Comparison of ENCODE assay signal across 9 cellular contexts in the genomic region with DNA sequence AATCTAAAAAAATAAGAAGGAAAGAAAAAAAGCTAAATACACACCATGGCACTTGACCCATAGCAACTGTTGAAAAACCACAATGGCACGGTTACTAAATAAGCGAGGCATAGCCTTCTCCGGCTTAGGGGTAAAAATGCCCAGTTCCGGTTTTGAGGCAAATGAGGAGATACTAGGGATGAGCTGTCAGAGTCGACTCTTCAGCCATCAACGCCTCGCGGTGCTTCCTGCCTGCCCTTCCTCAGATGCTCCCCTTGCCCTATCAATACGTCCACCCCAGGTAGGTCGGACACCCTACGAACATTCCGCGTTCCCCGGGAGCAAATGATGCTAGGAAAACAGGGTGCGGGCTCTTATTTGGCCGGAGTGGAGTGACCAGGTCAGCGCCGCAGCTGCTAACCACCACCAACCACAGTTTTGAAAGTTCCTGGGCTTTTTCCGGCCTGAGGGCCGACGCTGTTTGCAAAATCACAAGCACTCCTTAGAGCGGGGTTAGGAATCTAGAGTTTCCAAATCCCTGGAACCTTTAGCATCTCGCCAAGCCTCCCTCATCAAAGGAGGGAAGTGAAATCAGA. TPM values are rescaled to one million over a fixed set of nuclear protein-coding genes. Genes with fewer than 3 reads are reported as not detected.
A peak's percentile ranks its signal among the peaks of the same experiment; 100 is the strongest.
DNase-seq lines count a peak whose midpoint lies in the region; ATAC-seq, FAIRE-seq and TF ChIP-seq lines count a peak whose summit lies in the region.
"Had no signal": no experiment of that assay in that cellular context is flagged by ENCODE, and none has a peak within 500 bp of the region (broad histone marks: within the 10 kb centered on the region; RNA-seq: fewer than 3 reads in every experiment).

No MANE protein-coding gene starts in this region.

- CTCF ChIA-PET in PC-3 (lab: Charles Lee) (no interaction called here), GM12878 (lab: Yijun Ruan, JAX) (interaction anchor here (0.6 to 5.9 kb wide), 15 partner anchors 10 to 1000 kb away, joined by 3 to 39 read pairs (median 3); partner anchors contain the start of genes COX6A1 and POP5)

- H3K4me1 ChIP-seq in PC-3 (ENCODE audit: insufficient read depth, low read length) (peaks cover 24% of the 10 kb centered on the region), GM12878 (ENCODE audit: control insufficient read depth, insufficient read depth, low read length) (peaks cover 12% of the 10 kb centered on the region), smooth muscle cell (ENCODE audit: low read depth) (peaks cover 11% of the 10 kb centered on the region)

- H3K9ac ChIP-seq in PC-3 (ENCODE audit: low read length) (peak overlapping the region; percentile 87), GM12878 (ENCODE audit: control insufficient read depth, insufficient read depth, low read length) (peak overlapping the region; percentile 84), smooth muscle cell (ENCODE audit: low read depth) (peak overlapping the region; percentile 95)

- intact Hi-C loops in PC-3 (cut with micrococcal nuclease) = loop anchor here (2.0 kb wide), 2 partner anchors 30 to 60 kb away; partner anchors contain the start of genes COQ5 and COX6A1
- intact Hi-C loops in GM12878 (cut with micrococcal nuclease; ENCODE audit: unreplicated experiment) = loop anchor here (1.0 to 2.0 kb wide), 4 partner anchors 22 to 66 kb away; partner anchors contain the start of genes COX6A1, DYNLL1, GATC and RNF10

- no peaks in the 10 kb centered on the region for H3K27me3 ChIP-seq in PC-3 (ENCODE audit: low read length)
- no peaks in the 10 kb centered on the region for H3K27me3 ChIP-seq in GM12878 (replicated peaks in 1 of 2; ENCODE audit: control insufficient read depth in 2 of 2, insufficient read depth in 2 of 2, low read length in 1 of 2)
- no peaks in the 10 kb centered on the region for H3K27me3 ChIP-seq in smooth muscle cell (ENCODE audit: low read depth)

- TSS peak; percentile 47 for BruUV-seq in PC-3 (replicated peaks; lab: Mats Ljungman, UMichigan)
- TSS peak; percentile 57 for BruUV-seq in GM12878 (replicated peaks; lab: Mats Ljungman, UMichigan)

- H3K27ac ChIP-seq in PC-3 (ENCODE audit: low read length) = peak overlapping the region; percentile 66
- peak overlapping the region; percentile 80 for H3K27ac ChIP-seq in GM12878 (ENCODE audit: control insufficient read depth, insufficient read depth)
- H3K27ac ChIP-seq in smooth muscle cell (ENCODE audit: low read depth) = peak overlapping the region; percentile 95

- H4K20me1 ChIP-seq in PC-3 (ENCODE audit: low read length) = peaks cover 47% of the 10 kb centered on the region
- peaks cover 10% of the 10 kb centered on the region for H4K20me1 ChIP-seq in GM12878 (ENCODE audit: control insufficient read depth, insufficient read depth)
- H4K20me1 ChIP-seq in smooth muscle cell (ENCODE audit: low read depth) = peaks cover 56% of the 10 kb centered on the region

- no peak for TF ChIP-seq RAD21 in GM12878 (IDR thresholded peaks at IDR 0.05; ENCODE audit: insufficient read depth, low read depth, low read length)

- 0 out of 4 replicates have a peak, but pooled peaks of 1 of the 2 experiments have one; percentile 13 for TF ChIP-seq EP300 in GM12878 (IDR thresholded peaks at IDR 0.05; ENCODE audit: borderline replicate concordance in 1 of 2, control insufficient read depth in 1 of 2, low read depth in 2 of 2, low read length in 2 of 2)

- H3K79me2 ChIP-seq in PC-3 (ENCODE audit: low read length) = peaks cover 93% of the 10 kb centered on the region
- H3K79me2 ChIP-seq in GM12878 (ENCODE audit: control insufficient read depth, insufficient read depth, low read length) = peaks cover 49% of the 10 kb centered on the region
- peaks cover 81% of the 10 kb centered on the region for H3K79me2 ChIP-seq in smooth muscle cell (ENCODE audit: low read depth)

- SMC1A ChIA-PET in GM12878 (lab: Charles Lee; ENCODE audit: uncharacterized antibody, unreplicated experiment) = interaction anchor here (0.6 to 2.8 kb wide), 12 partner anchors 10 to 114 kb away, joined by 3 to 10 read pairs (median 3); partner anchors contain the start of gene DYNLL1

- FAIRE-seq in GM12878 (lab: Jason Lieb, UNC) = peak; percentile 71
- FAIRE-seq in GM12892 (lab: Jason Lieb, UNC) = no peak
- FAIRE-seq: TTC549 had no signal

- POLR2A ChIA-PET in PC-3 (lab: Charles Lee; ENCODE audit: unreplicated experiment) (interaction anchor here (0.6 to 1.0 kb wide), 2 partner anchors 28 to 70 kb away, joined by 3 to 4 read pairs; partner anchors contain the start of gene DYNLL1), GM12878 (lab: Charles Lee) (interaction anchor here (0.5 to 1.8 kb wide), 11 partner anchors 11 to 440 kb away, joined by 3 to 8 read pairs (median 3); partner anchors contain the start of genes COQ5, DYNLL1 and SIRT4)

- H3K9me3 ChIP-seq in PC-3 (ENCODE audit: low read length) = no peaks in the 10 kb centered on the region
- H3K9me3 ChIP-seq in GM12878 (replicated peaks; ENCODE audit: control insufficient read depth, insufficient read depth, low read length) = no peaks in the 10 kb centered on the region
- no peaks in the 10 kb centered on the region for H3K9me3 ChIP-seq in smooth muscle cell (replicated peaks; ENCODE audit: low read depth)

- H3K4me2 ChIP-seq in PC-3 (ENCODE audit: low read length) (peak overlapping the region; percentile 95), GM12878 (ENCODE audit: control insufficient read depth, insufficient read depth) (peak overlapping the region; percentile 80), smooth muscle cell (peak overlapping the region; percentile 99)

- H3F3A ChIP-seq in PC-3 (ENCODE audit: low read length, unreplicated experiment) (no peaks in the 10 kb centered on the region), smooth muscle cell (ENCODE audit: low read depth) (no peaks in the 10 kb centered on the region)

- peak overlapping the region; percentile 95 for H3K4me3 ChIP-seq in PC-3 (ENCODE audit: low read length)
- peak overlapping the region; percentile 87 for H3K4me3 ChIP-seq in GM12878
- peak overlapping the region; percentile 99 for H3K4me3 ChIP-seq in smooth muscle cell

- H3K9me2 ChIP-seq in PC-3 (replicated peaks; ENCODE audit: low read length) = no peaks in the 10 kb centered on the region

- H2AFZ ChIP-seq in PC-3 (ENCODE audit: low read length) = 0 out of 2 replicates have a peak overlapping the region, but pooled peaks have one; percentile 1
- H2AFZ ChIP-seq in GM12878 (ENCODE audit: control insufficient read depth, low read depth, low read length) = no peak overlapping the region
- no peak overlapping the region for H2AFZ ChIP-seq in smooth muscle cell (ENCODE audit: low read depth)

- peak; percentile 65 for TF ChIP-seq POLR2A in GM12878 (IDR thresholded peaks at IDR 0.05; ENCODE audit: low read depth, low read length)
- TF ChIP-seq POLR2A in GM12892 (IDR thresholded peaks at IDR 0.05; ENCODE audit: low read depth, low read length) = no peak

- RAD21 ChIA-PET in GM12878 (lab: Charles Lee; ENCODE audit: unreplicated experiment) = interaction anchor here (0.8 to 1.9 kb wide), 3 partner anchors 26 to 70 kb away, joined by 3 to 8 read pairs (median 4); partner anchors contain the start of gene DYNLL1

- TF ChIP-seq CTCF in GM20000 (IDR thresholded peaks at IDR 0.05; ENCODE audit: extremely low read depth, missing control alignments) = no peak
- TF ChIP-seq CTCF in PC-3 (conservative IDR thresholded peaks at IDR 0.05; ENCODE audit: low read depth, low read length) = no peak
- TF ChIP-seq CTCF in GM12878 (IDR thresholded peaks at IDR 0.05 in 2 of 3, conservative IDR thresholded peaks at IDR 0.05 in 1 of 3; ENCODE audit: control insufficient read depth in 2 of 3, extremely low read depth in 1 of 3, insufficient read depth in 1 of 3, low read depth in 3 of 3, low read length in 3 of 3) = no peak
- TF ChIP-seq CTCF in smooth muscle cell (IDR thresholded peaks at IDR 0.05; ENCODE audit: borderline replicate concordance, insufficient read depth, poor library complexity, severe bottlenecking) = no peak

- WGBS in GM12878 (ENCODE audit: insufficient coverage, insufficient replicate concordance, low lambda C conversion rate, missing lambda C conversion rate) = under 1% methylated on average over 23 of the region's 23 CpGs
- WGBS in smooth muscle cell (ENCODE audit: low lambda C conversion rate) = 1% methylated on average over 23 of the region's 23 CpGs

- peak; percentile 80 for DNase-seq in CD1c-positive myeloid dendritic cell (ENCODE audit: extremely low spot score)
- peak; percentile 48 for DNase-seq in GM20000 (ENCODE audit: low spot score)
- peak; percentile 51 for DNase-seq in PC-3
- no peak for DNase-seq in GM12878 (ENCODE audit: low read depth, low spot score)
- peak; percentile 23 for DNase-seq in iPS-NIHi7 (ENCODE audit: extremely low spot score)
- peak; percentile 23 for DNase-seq in smooth muscle cell (lab: John Stamatoyannopoulos, UW; ENCODE audit: unreplicated experiment)
- no peak for DNase-seq in NCI-H524 (lab: John Stamatoyannopoulos, UW)
- no peak for DNase-seq in GM12892 (ENCODE audit: insufficient read length)

- peak; percentile 2 for ATAC-seq in PC-3
- peak; percentile 34 for ATAC-seq in GM12878

- in situ Hi-C loops in GM12878 (cut with MboI) = no loop called here

- H3K36me3 ChIP-seq in PC-3 (ENCODE audit: low read depth, low read length) (peaks cover 31% of the 10 kb centered on the region), GM12878 (ENCODE audit: control insufficient read depth in 2 of 2, insufficient read depth in 2 of 2, low read length in 1 of 2) (peaks cover 7 to 24% of the 10 kb centered on the region in 2 experiments), smooth muscle cell (ENCODE audit: low read depth) (no peaks in the 10 kb centered on the region)

RNA-seq across cellular contexts. Expression of gene SRSF9, which starts 1.2 kb away (rescaled TPM):
- total RNA-seq in PC-3 (2014; rRNA removed) (319 and 382 TPM in 2 replicates), GM12878 (2014; rRNA removed) (141 and 182 TPM in 2 replicates), GM12878 (2014; rRNA removed; fragmentation: Illumina TruSeq; extraction: Trizol) (180 and 190 TPM in 2 replicates), GM12878 (2021) (231 and 241 TPM in 2 replicates), smooth muscle cell (133 and 148 TPM in 2 replicates)
- 119 and 121 TPM in 2 replicates for total RNA-seq in GM12878 (2013; cell fraction: nucleolus; rRNA removed)
- polyA plus RNA-seq in GM12878 (2011; ENCODE audit: low read depth) = 121 TPM
- polyA plus RNA-seq in GM12878 (2011; rRNA removed) (173 and 179 TPM in 2 replicates), GM12878 (2014; fragmentation: Illumina TruSeq; extraction: Trizol) (146 and 153 TPM in 2 replicates), GM12878 (2014; fragmentation: Nextera tagmentation; extraction: Ambion mirVana) (10 to 100 TPM; 56.2 to 96.4 TPM), GM12878 (2014; rRNA removed) (251 and 272 TPM in 2 replicates), GM12878 (2016; fragmentation: Nextera tagmentation; extraction: Ambion mirVana) (100 to 1,000 TPM; 422 to 510 TPM), smooth muscle cell (264 and 289 TPM in 2 replicates)
- 125 and 127 TPM in 2 replicates for polyA plus RNA-seq in GM12878 (2011; cell fraction: cytosol; rRNA removed)
- 131 and 153 TPM in 2 replicates for polyA plus RNA-seq in GM12878 (2011; cell fraction: nucleus; rRNA removed)
- polyA plus RNA-seq in GM12878 (2012) = 138 and 188 TPM in 2 replicates
- 81.3 and 89.2 TPM in 2 replicates for polyA minus RNA-seq in GM12878 (2011; rRNA and poly(A)+ RNA removed)
- 52.2 and 56.4 TPM in 2 replicates for polyA minus RNA-seq in GM12878 (2011; cell fraction: cytosol; rRNA and poly(A)+ RNA removed)
- polyA minus RNA-seq in GM12878 (2011; cell fraction: nucleus; rRNA and poly(A)+ RNA removed) = 48.6 and 67.9 TPM in 2 replicates
- polyA plus RNA-seq in GM12892 (2012; ENCODE audit: missing spikeins) = 167 TPM

RNA-seq across cellular contexts. Expression of gene GATC, which starts 22.1 kb away (rescaled TPM):
- total RNA-seq in PC-3 (2014; rRNA removed) = 33.8 and 43.2 TPM in 2 replicates
- 21.0 and 21.2 TPM in 2 replicates for total RNA-seq in GM12878 (2013; cell fraction: nucleolus; rRNA removed)
- total RNA-seq in GM12878 (2014; rRNA removed) = 20.1 and 22.7 TPM in 2 replicates
- 21.7 and 22.0 TPM in 2 replicates for total RNA-seq in GM12878 (2014; rRNA removed; fragmentation: Illumina TruSeq; extraction: Trizol)
- total RNA-seq in GM12878 (2021) = 33.6 and 40.3 TPM in 2 replicates
- 6.1 TPM for polyA plus RNA-seq in GM12878 (2011; ENCODE audit: low read depth)
- 29.8 and 39.8 TPM in 2 replicates for polyA plus RNA-seq in GM12878 (2011; rRNA removed)
- 20.2 and 23.5 TPM in 2 replicates for polyA plus RNA-seq in GM12878 (2011; cell fraction: cytosol; rRNA removed)
- polyA plus RNA-seq in GM12878 (2011; cell fraction: nucleus; rRNA removed) = 21.3 and 23.0 TPM in 2 replicates
- polyA plus RNA-seq in GM12878 (2012) = 12.6 TPM in 2 replicates
- 24.2 and 29.7 TPM in 2 replicates for polyA plus RNA-seq in GM12878 (2014; fragmentation: Illumina TruSeq; extraction: Trizol)
- polyA plus RNA-seq in GM12878 (2014; fragmentation: Nextera tagmentation; extraction: Ambion mirVana) = 1 to 10 TPM; 5.1 to 9.6 TPM
- 14.5 and 17.2 TPM in 2 replicates for polyA plus RNA-seq in GM12878 (2014; rRNA removed)
- polyA plus RNA-seq in GM12878 (2016; fragmentation: Nextera tagmentation; extraction: Ambion mirVana) = 10 to 100 TPM; 27.2 to 31.6 TPM
- polyA minus RNA-seq in GM12878 (2011; rRNA and poly(A)+ RNA removed) = 15.2 and 16.9 TPM in 2 replicates
- polyA minus RNA-seq in GM12878 (2011; cell fraction: cytosol; rRNA and poly(A)+ RNA removed) = 6.0 and 8.0 TPM in 2 replicates
- polyA minus RNA-seq in GM12878 (2011; cell fraction: nucleus; rRNA and poly(A)+ RNA removed) = 4.5 and 6.3 TPM in 2 replicates
- 13.4 and 22.2 TPM in 2 replicates for total RNA-seq in smooth muscle cell
- polyA plus RNA-seq in smooth muscle cell = 9.8 and 10.3 TPM in 2 replicates
- 14.5 TPM for polyA plus RNA-seq in GM12892 (2012; ENCODE audit: missing spikeins)

RNA-seq across cellular contexts. Expression of gene TRIAP1, which starts 22.2 kb away (rescaled TPM):
- total RNA-seq in PC-3 (2014; rRNA removed) = 24.0 and 34.5 TPM in 2 replicates
- total RNA-seq in GM12878 (2013; cell fraction: nucleolus; rRNA removed) = 9.6 and 13.1 TPM in 2 replicates
- total RNA-seq in GM12878 (2014; rRNA removed) = 44.8 and 52.4 TPM in 2 replicates
- total RNA-seq in GM12878 (2014; rRNA removed; fragmentation: Illumina TruSeq; extraction: Trizol) = 57.0 and 60.0 TPM in 2 replicates
- total RNA-seq in GM12878 (2021) = 49.1 and 52.4 TPM in 2 replicates
- polyA plus RNA-seq in GM12878 (2011; ENCODE audit: low read depth) = 53.9 TPM
- 92.7 and 128 TPM in 2 replicates for polyA plus RNA-seq in GM12878 (2011; rRNA removed)
- 30.2 and 35.4 TPM in 2 replicates for polyA plus RNA-seq in GM12878 (2011; cell fraction: cytosol; rRNA removed)
- 25.1 and 25.4 TPM in 2 replicates for polyA plus RNA-seq in GM12878 (2011; cell fraction: nucleus; rRNA removed)
- polyA plus RNA-seq in GM12878 (2012) = 45.2 and 60.5 TPM in 2 replicates
- 68.9 and 81.6 TPM in 2 replicates for polyA plus RNA-seq in GM12878 (2014; fragmentation: Illumina TruSeq; extraction: Trizol)
- polyA plus RNA-seq in GM12878 (2014; fragmentation: Nextera tagmentation; extraction: Ambion mirVana) = 100 to 1,000 TPM; 308 to 346 TPM
- 56.6 and 60.9 TPM in 2 replicates for polyA plus RNA-seq in GM12878 (2014; rRNA removed)
- polyA plus RNA-seq in GM12878 (2016; fragmentation: Nextera tagmentation; extraction: Ambion mirVana) = 100 to 1,000 TPM; 174 to 189 TPM
- polyA minus RNA-seq in GM12878 (2011; rRNA and poly(A)+ RNA removed) = 15.7 and 19.7 TPM in 2 replicates
- 11.6 and 13.4 TPM in 2 replicates for polyA minus RNA-seq in GM12878 (2011; cell fraction: cytosol; rRNA and poly(A)+ RNA removed)
- 9.3 and 10.2 TPM in 2 replicates for polyA minus RNA-seq in GM12878 (2011; cell fraction: nucleus; rRNA and poly(A)+ RNA removed)
- 47.1 and 54.8 TPM in 2 replicates for total RNA-seq in smooth muscle cell
- 67.0 and 70.6 TPM in 2 replicates for polyA plus RNA-seq in smooth muscle cell
- 88.5 TPM for polyA plus RNA-seq in GM12892 (2012; ENCODE audit: missing spikeins)

RNA-seq across cellular contexts. Expression of gene DYNLL1, which starts 27.6 kb away (rescaled TPM):
- total RNA-seq in PC-3 (2014; rRNA removed) (283 and 396 TPM in 2 replicates), GM12878 (2014; rRNA removed) (217 and 280 TPM in 2 replicates), GM12878 (2014; rRNA removed; fragmentation: Illumina TruSeq; extraction: Trizol) (341 and 355 TPM in 2 replicates), GM12878 (2021) (239 and 249 TPM in 2 replicates), smooth muscle cell (403 and 502 TPM in 2 replicates)
- 40.6 and 44.1 TPM in 2 replicates for total RNA-seq in GM12878 (2013; cell fraction: nucleolus; rRNA removed)
- 278 TPM for polyA plus RNA-seq in GM12878 (2011; ENCODE audit: low read depth)
- polyA plus RNA-seq in GM12878 (2011; rRNA removed) (366 and 389 TPM in 2 replicates), GM12878 (2014; fragmentation: Illumina TruSeq; extraction: Trizol) (351 and 393 TPM in 2 replicates), GM12878 (2014; fragmentation: Nextera tagmentation; extraction: Ambion mirVana) (100 to 1,000 TPM; 744 to 796 TPM), GM12878 (2014; rRNA removed) (342 and 435 TPM in 2 replicates), GM12878 (2016; fragmentation: Nextera tagmentation; extraction: Ambion mirVana) (100 to 1,000 TPM; 586 to 593 TPM), smooth muscle cell (497 and 616 TPM in 2 replicates)
- polyA plus RNA-seq in GM12878 (2011; cell fraction: cytosol; rRNA removed) = 326 and 330 TPM in 2 replicates
- polyA plus RNA-seq in GM12878 (2011; cell fraction: nucleus; rRNA removed) = 212 and 217 TPM in 2 replicates
- polyA plus RNA-seq in GM12878 (2012) = 234 and 299 TPM in 2 replicates
- polyA minus RNA-seq in GM12878 (2011; rRNA and poly(A)+ RNA removed) = 73.6 and 113 TPM in 2 replicates
- 63.4 and 68.0 TPM in 2 replicates for polyA minus RNA-seq in GM12878 (2011; cell fraction: cytosol; rRNA and poly(A)+ RNA removed)
- 38.3 and 49.9 TPM in 2 replicates for polyA minus RNA-seq in GM12878 (2011; cell fraction: nucleus; rRNA and poly(A)+ RNA removed)
- 272 TPM for polyA plus RNA-seq in GM12892 (2012; ENCODE audit: missing spikeins)

RNA-seq across cellular contexts. Expression of gene COX6A1, which starts 30.4 kb away (rescaled TPM):
- total RNA-seq in PC-3 (2014; rRNA removed) (1,664 and 2,042 TPM in 2 replicates), GM12878 (2014; rRNA removed) (929 and 945 TPM in 2 replicates), GM12878 (2014; rRNA removed; fragmentation: Illumina TruSeq; extraction: Trizol) (406 and 408 TPM in 2 replicates), GM12878 (2021) (411 and 444 TPM in 2 replicates), smooth muscle cell (597 and 788 TPM in 2 replicates)
- total RNA-seq in GM12878 (2013; cell fraction: nucleolus; rRNA removed) = 62.1 and 62.4 TPM in 2 replicates
- 201 TPM for polyA plus RNA-seq in GM12878 (2011; ENCODE audit: low read depth)
- polyA plus RNA-seq in GM12878 (2011; rRNA removed) (485 and 767 TPM in 2 replicates), GM12878 (2014; fragmentation: Illumina TruSeq; extraction: Trizol) (243 and 574 TPM in 2 replicates), GM12878 (2014; fragmentation: Nextera tagmentation; extraction: Ambion mirVana) (1,000 to 10,000 TPM; 2,509 to 2,723 TPM), GM12878 (2014; rRNA removed) (1,110 and 1,170 TPM in 2 replicates), GM12878 (2016; fragmentation: Nextera tagmentation; extraction: Ambion mirVana) (1,000 to 10,000 TPM; 1,109 to 1,208 TPM), smooth muscle cell (949 and 1,088 TPM in 2 replicates)
- polyA plus RNA-seq in GM12878 (2011; cell fraction: cytosol; rRNA removed) = 1,553 and 1,830 TPM in 2 replicates
- 1,659 and 2,699 TPM in 2 replicates for polyA plus RNA-seq in GM12878 (2011; cell fraction: nucleus; rRNA removed)
- 432 and 455 TPM in 2 replicates for polyA plus RNA-seq in GM12878 (2012)
- 290 and 435 TPM in 2 replicates for polyA minus RNA-seq in GM12878 (2011; rRNA and poly(A)+ RNA removed)
- polyA minus RNA-seq in GM12878 (2011; cell fraction: cytosol; rRNA and poly(A)+ RNA removed) = 96.6 and 139 TPM in 2 replicates
- polyA minus RNA-seq in GM12878 (2011; cell fraction: nucleus; rRNA and poly(A)+ RNA removed) = 215 and 226 TPM in 2 replicates
- polyA plus RNA-seq in GM12892 (2012; ENCODE audit: missing spikeins) = 447 TPM

Comparison
In these comparisons a context has a peak if more than half of its experiments do, and no peak if none do; other contexts are left out.
1. DNase-seq: peak in CD1c-positive myeloid dendritic cell (single experiment), GM20000 (single experiment), PC-3 (single experiment), iPS-NIHi7 (single experiment) and smooth muscle cell (single experiment); none in GM12878 (single experiment), NCI-H524 (0 of 2) and GM12892 (single experiment).
2. Peak in every context shown above with its lines, with median percentiles within 50 percentile points of each other: H3K27ac ChIP-seq, H3K4me2 ChIP-seq, H3K4me3 ChIP-seq and H3K9ac ChIP-seq.